32 cellular contexts compared by ENCODE assay signal in genomic region chr15:70253461-70254156, GRCh38.
"Had no signal": no experiment of that assay in that cellular context is flagged by ENCODE, and none has a peak within 500 bp of the region (broad histone marks: within the 10 kb centered on the region; RNA-seq: fewer than 3 reads in every experiment).

No MANE protein-coding gene starts in this region.

- H3K4me3 Mint-ChIP-seq: activated CD4-positive, alpha-beta T cell treated with anti-CD3 and anti-CD28 coated beads, Interleukin-2, amount 10 ng/mL, durations not matched to agents 24 days and 14 days; activated naive CD4-positive, alpha-beta T cell treated with anti-CD3 and anti-CD28 coated beads for 36 hours; activated naive CD8-positive, alpha-beta T cell treated with anti-CD3 and anti-CD28 coated beads, Interleukin-2, amount 10 ng/mL, durations not matched to agents 7 days and 5 days; activated T-helper 17 cell treated with anti-CD3 and anti-CD28 coated beads, Interleukin-2, amount 50 U/mL, for 72 hours; T-helper 17 cell; WTC11 had no signal

- H3K36me3 ChIP-seq: adrenal gland, SJCRH30 had no signal

- H3K9me3 ChIP-seq: adrenal gland, SJCRH30 had no signal

- H3K27ac ChIP-seq: adrenal gland, RWPE1, SJCRH30 had no signal

- ATAC-seq: activated T-helper 17 cell treated with anti-CD3 and anti-CD28 coated beads, Interleukin-2, amount 50 U/mL, for 72 hours; K562; Panc1; SK-N-SH treated with all-trans-retinoic acid at 6 μM for 48 hours; T-helper 17 cell; WTC11 had no signal

- H3K27me3 Mint-ChIP-seq: activated T-helper 17 cell treated with anti-CD3 and anti-CD28 coated beads, Interleukin-2, amount 50 U/mL, for 72 hours; T-helper 17 cell had no signal

- H3K27ac Mint-ChIP-seq: activated CD4-positive, alpha-beta T cell treated with anti-CD3 and anti-CD28 coated beads, Interleukin-2, amount 10 ng/mL, durations not matched to agents 24 days and 14 days; activated naive CD4-positive, alpha-beta T cell treated with anti-CD3 and anti-CD28 coated beads for 36 hours; activated naive CD8-positive, alpha-beta T cell treated with anti-CD3 and anti-CD28 coated beads, Interleukin-2, amount 10 ng/mL, durations not matched to agents 7 days and 5 days; activated T-helper 17 cell treated with anti-CD3 and anti-CD28 coated beads, Interleukin-2, amount 50 U/mL, for 72 hours; T-helper 17 cell; WTC11 had no signal

- H3K9me3 Mint-ChIP-seq: activated CD4-positive, alpha-beta T cell treated with anti-CD3 and anti-CD28 coated beads, Interleukin-2, amount 10 ng/mL, durations not matched to agents 24 days and 14 days; activated naive CD4-positive, alpha-beta T cell treated with anti-CD3 and anti-CD28 coated beads for 36 hours; activated naive CD8-positive, alpha-beta T cell treated with anti-CD3 and anti-CD28 coated beads, Interleukin-2, amount 10 ng/mL, durations not matched to agents 7 days and 5 days; activated T-helper 17 cell treated with anti-CD3 and anti-CD28 coated beads, Interleukin-2, amount 50 U/mL, for 72 hours; WTC11 had no signal

- DNase-seq: activated CD4-positive, alpha-beta T cell treated with anti-CD3 and anti-CD28 coated beads for 1 hour; activated CD4-positive, alpha-beta T cell treated with anti-CD3 and anti-CD28 coated beads, Interleukin-2, amount 10 ng/mL, durations not matched to agents 24 days and 14 days; activated CD4-positive, alpha-beta T cell treated with anti-CD3 and anti-CD28 coated beads, Interleukin-2, amount 50 U/mL, for 48 hours; activated CD8-positive, alpha-beta memory T cell treated with anti-CD3 and anti-CD28 coated beads for 24 hours; activated gamma-delta T cell; activated naive CD4-positive, alpha-beta T cell treated with anti-CD3 and anti-CD28 coated beads for 36 hours; activated naive CD8-positive, alpha-beta T cell treated with anti-CD3 and anti-CD28 coated beads, Interleukin-2, amount 10 ng/mL, durations not matched to agents 7 days and 5 days; activated T-cell treated with anti-CD3 and anti-CD28 coated beads, Interleukin-2, amount 50 U/mL, for 48 hours; anterior cingulate cortex; cerebellar nuclear complex; Kasumi-1; NCI-H1048; NCI-H146; NCI-H187 treated with DMSO at 0.1 percent for 48 hours; NCI-H2081 treated with DMSO at 0.1 percent for 48 hours; NCI-H2171 treated with DMSO at 0.1 percent for 48 hours; NCI-H226; NCI-H526; NCI-H774; OCI-M1; Right ventricle myocardium superior; SJCRH30; SW 1271; T-helper 17 cell; T-helper 9 cell had no signal

- FAIRE-seq: K562 had no signal

- H3K36me3 Mint-ChIP-seq: WTC11 had no signal

- H3K27me3 ChIP-seq: adrenal gland had no signal

- H3K4me3 ChIP-seq: adrenal gland, K562, SJCRH30 had no signal
